In the genomic region with DNA sequence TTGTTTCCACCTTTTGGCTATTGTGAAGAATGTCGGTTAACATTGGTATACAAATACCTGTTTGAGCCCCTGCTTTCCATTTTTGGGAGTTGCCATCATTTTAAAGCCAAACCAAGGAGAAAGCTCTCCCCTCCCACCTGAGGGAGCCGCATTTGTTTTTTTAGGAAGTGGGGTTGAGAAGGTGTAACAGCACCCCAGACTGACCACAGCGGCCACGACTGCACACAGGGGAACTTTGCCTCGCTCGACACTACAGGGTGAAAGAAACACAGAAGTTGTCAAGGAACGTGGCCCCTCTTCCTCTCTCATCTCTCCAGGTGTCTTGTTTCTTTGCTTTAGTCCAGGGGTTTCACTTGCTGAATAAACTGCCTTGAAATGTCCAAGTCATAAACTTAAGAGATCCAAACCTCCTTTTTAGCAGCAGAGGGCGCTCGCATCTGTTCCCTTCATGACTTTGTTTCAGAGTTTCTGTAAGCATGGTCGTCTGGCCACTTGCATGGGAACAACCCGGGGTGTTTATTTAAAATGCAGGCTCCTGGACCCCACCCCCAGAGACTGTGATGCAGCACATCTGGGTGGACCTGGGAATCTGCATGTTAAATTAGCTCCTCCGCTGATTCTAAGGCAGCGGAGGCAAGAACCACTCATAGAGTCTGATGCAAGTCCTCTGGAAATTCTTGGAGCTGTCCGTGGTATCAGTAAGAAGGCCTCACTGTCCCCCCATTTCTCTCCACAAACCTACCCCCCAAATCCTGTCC, we compare ENCODE assay signal across 8 cellular contexts. TPM values are rescaled to one million over a fixed set of nuclear protein-coding genes. Genes with fewer than 3 reads are reported as not detected.
A peak's percentile ranks its signal among the peaks of the same experiment; 100 is the strongest.
DNase-seq lines count a peak whose midpoint lies in the region; ATAC-seq and TF ChIP-seq lines count a peak whose summit lies in the region.

No MANE protein-coding gene starts in this region.

- TF ChIP-seq EP300 in sigmoid colon (IDR thresholded peaks at IDR 0.05): no peak

- H3K4me3 ChIP-seq in HFF-Myc (replicated peaks; ENCODE audit: low read depth, low read length): no peak overlapping the region
- H3K4me3 ChIP-seq in sigmoid colon: no peak overlapping the region

- no peaks in the 10 kb centered on the region for H3K27me3 ChIP-seq in sigmoid colon

- intact Hi-C loops in sigmoid colon (cut with DNase I): loop anchor here (5.0 kb wide), 1 partner anchor 67 kb away; no protein-coding TSS in a partner anchor

- ATAC-seq in GM19351 (IDR thresholded peaks at IDR 0.05; ENCODE audit: unreplicated experiment): no peak
- no peak for ATAC-seq in GM21619 (IDR thresholded peaks at IDR 0.05; ENCODE audit: unreplicated experiment)

- peak; percentile 59 for DNase-seq in CD1c-positive myeloid dendritic cell (ENCODE audit: extremely low spot score)
- peak; percentile 54 for DNase-seq in HFF-Myc (ENCODE audit: extremely low read depth, low read depth)
- peak; percentile 19 for DNase-seq in activated T-helper 9 cell treated with anti-CD3 and anti-CD28 coated beads, Interleukin-2, amount 50 U/mL, for 16 hours (ENCODE audit: low read depth)
- DNase-seq in glomerular visceral epithelial cell (ENCODE audit: extremely low spot score): peak; percentile 50
- DNase-seq in sigmoid colon: peak; percentile 21

- TF ChIP-seq CTCF in HFF-Myc (IDR thresholded peaks at IDR 0.05; ENCODE audit: low read depth, low read length, missing control alignments): peak; percentile 82
- TF ChIP-seq CTCF in sigmoid colon (IDR thresholded peaks at IDR 0.05): peak in 3 of 4 experiments; percentile 35 to 39 (median 39)

- no peak overlapping the region for H3K27ac ChIP-seq in sigmoid colon

- no peaks in the 10 kb centered on the region for H3K36me3 ChIP-seq in sigmoid colon

- peaks cover 0 to 34% (median 31%) of the 10 kb centered on the region in 4 donors for H3K4me1 ChIP-seq in sigmoid colon

- TF ChIP-seq POLR2A in sigmoid colon (IDR thresholded peaks at IDR 0.05): no peak

- WGBS in sigmoid colon, 2 donors: 21 to 25% methylated on average over 14 of the region's 14 CpGs

- no peaks in the 10 kb centered on the region for H3K9me3 ChIP-seq in sigmoid colon

TF ChIP-seq in PFSK-1, 5 proteins besides CTCF, POLR2A, EP300 and RAD21:
- TF ChIP-seq FOXP2 (optimal IDR thresholded peaks at IDR 0.05; ENCODE audit: borderline replicate concordance, extremely low read depth, extremely low read length, insufficient read depth): no peak
- no peak for TF ChIP-seq TAF1 (IDR thresholded peaks at IDR 0.05; ENCODE audit: borderline replicate concordance, insufficient read depth, low read length)
- TF ChIP-seq SIN3A (IDR thresholded peaks at IDR 0.05; ENCODE audit: borderline replicate concordance, insufficient read depth, low read length): no peak
- TF ChIP-seq POLR2AphosphoS5 (IDR thresholded peaks at IDR 0.05; ENCODE audit: low read depth, low read length): no peak
- TF ChIP-seq, protein P1, sequence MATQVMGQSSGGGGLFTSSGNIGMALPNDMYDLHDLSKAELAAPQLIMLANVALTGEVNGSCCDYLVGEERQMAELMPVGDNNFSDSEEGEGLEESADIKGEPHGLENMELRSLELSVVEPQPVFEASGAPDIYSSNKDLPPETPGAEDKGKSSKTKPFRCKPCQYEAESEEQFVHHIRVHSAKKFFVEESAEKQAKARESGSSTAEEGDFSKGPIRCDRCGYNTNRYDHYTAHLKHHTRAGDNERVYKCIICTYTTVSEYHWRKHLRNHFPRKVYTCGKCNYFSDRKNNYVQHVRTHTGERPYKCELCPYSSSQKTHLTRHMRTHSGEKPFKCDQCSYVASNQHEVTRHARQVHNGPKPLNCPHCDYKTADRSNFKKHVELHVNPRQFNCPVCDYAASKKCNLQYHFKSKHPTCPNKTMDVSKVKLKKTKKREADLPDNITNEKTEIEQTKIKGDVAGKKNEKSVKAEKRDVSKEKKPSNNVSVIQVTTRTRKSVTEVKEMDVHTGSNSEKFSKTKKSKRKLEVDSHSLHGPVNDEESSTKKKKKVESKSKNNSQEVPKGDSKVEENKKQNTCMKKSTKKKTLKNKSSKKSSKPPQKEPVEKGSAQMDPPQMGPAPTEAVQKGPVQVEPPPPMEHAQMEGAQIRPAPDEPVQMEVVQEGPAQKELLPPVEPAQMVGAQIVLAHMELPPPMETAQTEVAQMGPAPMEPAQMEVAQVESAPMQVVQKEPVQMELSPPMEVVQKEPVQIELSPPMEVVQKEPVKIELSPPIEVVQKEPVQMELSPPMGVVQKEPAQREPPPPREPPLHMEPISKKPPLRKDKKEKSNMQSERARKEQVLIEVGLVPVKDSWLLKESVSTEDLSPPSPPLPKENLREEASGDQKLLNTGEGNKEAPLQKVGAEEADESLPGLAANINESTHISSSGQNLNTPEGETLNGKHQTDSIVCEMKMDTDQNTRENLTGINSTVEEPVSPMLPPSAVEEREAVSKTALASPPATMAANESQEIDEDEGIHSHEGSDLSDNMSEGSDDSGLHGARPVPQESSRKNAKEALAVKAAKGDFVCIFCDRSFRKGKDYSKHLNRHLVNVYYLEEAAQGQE (IDR thresholded peaks at IDR 0.05; ENCODE audit: insufficient read depth in 1 of 2, low read depth in 2 of 2, low read length in 2 of 2): peak; percentile 82 to 92
TF ChIP-seq in PFSK-1: peak in this region for 1.

RNA-seq across cellular contexts. Expression of a gene that starts 2.1 kb away (rescaled TPM):
- 4.8 TPM for polyA plus RNA-seq in PFSK-1 (2012; ENCODE audit: insufficient read length, low read depth)
- 10 to 100 TPM; 27.6 to 40.7 (median 30.8) TPM for total RNA-seq in sigmoid colon
- 1 to 10 TPM; 4.2 to 7.6 (median 5.6) TPM for polyA plus RNA-seq in sigmoid colon
